In the genomic region with DNA sequence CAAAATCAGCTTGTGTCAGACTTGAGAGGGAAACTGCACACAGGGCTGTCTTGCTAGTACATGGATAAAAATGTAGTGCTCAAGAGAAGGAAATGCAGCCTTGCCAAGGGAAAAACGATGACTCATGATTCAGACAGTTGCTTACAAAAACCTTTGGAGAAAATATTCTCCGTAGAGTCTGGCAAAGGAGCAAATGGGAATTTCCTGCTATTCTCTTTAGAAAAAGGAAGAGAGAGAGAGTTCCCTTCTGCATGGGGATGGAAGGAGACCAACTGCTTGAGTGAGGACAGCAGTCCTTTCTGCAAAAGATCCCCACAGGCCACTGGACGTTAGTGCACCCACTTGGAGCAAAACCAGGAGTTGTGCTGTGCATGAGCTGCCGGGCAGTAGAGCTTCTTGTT, we compare ENCODE assay signal across 9 cellular contexts. TPM values are rescaled to one million over a fixed set of nuclear protein-coding genes. Genes with fewer than 3 reads are reported as not detected.
DNase-seq lines count a peak whose midpoint lies in the region; ATAC-seq and TF ChIP-seq lines count a peak whose summit lies in the region.
"Had no signal": no experiment of that assay in that cellular context is flagged by ENCODE, and none has a peak within 500 bp of the region (broad histone marks: within the 10 kb centered on the region; RNA-seq: fewer than 3 reads in every experiment).

No MANE protein-coding gene starts in this region.

- no peak overlapping the region for H3K27ac Mint-ChIP-seq in activated T-helper 1 cell treated with anti-CD3 and anti-CD28 coated beads, Interleukin-12 subunit alpha, Interleukin-12 subunit beta, Interleukin-2, Interleukin-4 antibody, amounts not matched to agents 30 ng/mL and 10 ng/mL and 1 ng/mL, durations not matched to agents 14 hours and 24 hours and 36 hours
- H3K27ac Mint-ChIP-seq: activated T-helper 2 cell treated with anti-CD3 and anti-CD28 coated beads, Interferon-gamma antibody, Interleukin-2, Interleukin-4, amounts not matched to agents 10 μg/mL and 5 μg/mL and 100 μg/mL, durations not matched to agents 14 hours and 24 hours and 36 hours had no signal

- no peak overlapping the region for H2AFZ ChIP-seq in trophoblast cell (ENCODE audit: insufficient read depth, low read length, poor library complexity)

- no peak overlapping the region for H4K12ac ChIP-seq in trophoblast cell (ENCODE audit: low read depth, low read length)

- 0 out of 2 replicates have a peak, but pooled peaks have one; percentile 13 for TF ChIP-seq CTCF in RWPE1 (conservative IDR thresholded peaks at IDR 0.05; ENCODE audit: low read depth)
- TF ChIP-seq CTCF in foreskin keratinocyte (conservative IDR thresholded peaks at IDR 0.05): no peak

- H3K9me3 Mint-ChIP-seq in activated T-helper 1 cell treated with anti-CD3 and anti-CD28 coated beads, Interleukin-12 subunit alpha, Interleukin-12 subunit beta, Interleukin-2, Interleukin-4 antibody, amounts not matched to agents 30 ng/mL and 10 ng/mL and 1 ng/mL, durations not matched to agents 14 hours and 24 hours and 36 hours: no peaks in the 10 kb centered on the region
- H3K9me3 Mint-ChIP-seq: activated T-helper 2 cell treated with anti-CD3 and anti-CD28 coated beads, Interferon-gamma antibody, Interleukin-2, Interleukin-4, amounts not matched to agents 10 μg/mL and 5 μg/mL and 100 μg/mL, durations not matched to agents 14 hours and 24 hours and 36 hours had no signal

- no peak overlapping the region for H2BK12ac ChIP-seq in trophoblast cell (ENCODE audit: low read length)

- POLR2A ChIA-PET in RWPE1 (lab: Yijun Ruan, JAX; ENCODE audit: low non-redundant PET): no interaction called here

- no peak overlapping the region for H2AK5ac ChIP-seq in trophoblast cell (ENCODE audit: low read length)

- no peaks in the 10 kb centered on the region for H3K36me3 ChIP-seq in trophoblast cell (ENCODE audit: control insufficient read depth in 1 of 2, insufficient read depth in 2 of 2, low read length in 2 of 2)

- intact Hi-C loops in activated T-helper 1 cell treated with anti-CD3 and anti-CD28 coated beads, Interleukin-12 subunit alpha, Interleukin-12 subunit beta, Interleukin-2, Interleukin-4 antibody, amounts not matched to agents 30 ng/mL and 10 ng/mL and 1 ng/mL, durations not matched to agents 14 hours and 24 hours and 36 hours (cut with micrococcal nuclease): no loop called here

- H3K79me1 ChIP-seq in trophoblast cell (ENCODE audit: low read length): peaks cover 3% of the 10 kb centered on the region

- H3K4me2 ChIP-seq in trophoblast cell (ENCODE audit: low read length): no peak overlapping the region

- ATAC-seq in foreskin keratinocyte (peak; percentile 96), GM21528 (IDR thresholded peaks at IDR 0.05; ENCODE audit: low FRiP score, unreplicated experiment) (no peak)

- H4K8ac ChIP-seq in trophoblast cell (ENCODE audit: low read depth, low read length): no peak overlapping the region

- H3K27ac ChIP-seq in RWPE1: peak overlapping the region; percentile 50; the same call in 1 of the 2 replicates
- H3K27ac ChIP-seq in foreskin keratinocyte: no peak overlapping the region
- peak overlapping the region; percentile 53 for H3K27ac ChIP-seq in trophoblast cell (ENCODE audit: low read depth, low read length)

- H2BK120ac ChIP-seq in trophoblast cell (ENCODE audit: insufficient read depth, low read length, poor library complexity): no peak overlapping the region

- no CpG with 5 or more reads among the region's 4 CpGs for WGBS in trophoblast cell (ENCODE audit: extremely low coverage, insufficient coverage, insufficient read length)

- H3K9me3 ChIP-seq in trophoblast cell (ENCODE audit: insufficient read depth, low read depth, low read length): no peaks in the 10 kb centered on the region

- H3K9ac ChIP-seq in trophoblast cell (ENCODE audit: low read length): no peak overlapping the region

- H3K4me3 ChIP-seq in trophoblast cell (ENCODE audit: low read depth, low read length): no peak overlapping the region

- no peak overlapping the region for H3K23ac ChIP-seq in trophoblast cell (ENCODE audit: low read length)

- H3K4me1 ChIP-seq in foreskin keratinocyte: peaks cover 4% of the 10 kb centered on the region
- H3K4me1 ChIP-seq in trophoblast cell (ENCODE audit: control insufficient read depth in 1 of 2, insufficient read depth in 2 of 2, low read length in 2 of 2): peaks cover 2 to 4% of the 10 kb centered on the region in 2 experiments

- H3K18ac ChIP-seq in trophoblast cell (ENCODE audit: low read length): no peak overlapping the region

- no peak overlapping the region for H3K4ac ChIP-seq in trophoblast cell (ENCODE audit: low read depth, low read length)

- no peaks in the 10 kb centered on the region for H3K4me1 Mint-ChIP-seq in activated T-helper 1 cell treated with anti-CD3 and anti-CD28 coated beads, Interleukin-12 subunit alpha, Interleukin-12 subunit beta, Interleukin-2, Interleukin-4 antibody, amounts not matched to agents 30 ng/mL and 10 ng/mL and 1 ng/mL, durations not matched to agents 14 hours and 24 hours and 36 hours (ENCODE audit: low read depth)

- H3K14ac ChIP-seq in trophoblast cell (ENCODE audit: low read length): no peak overlapping the region

- no peak overlapping the region for H4K91ac ChIP-seq in trophoblast cell (ENCODE audit: low read depth, low read length)

- H3K4me3 Mint-ChIP-seq in activated T-helper 1 cell treated with anti-CD3 and anti-CD28 coated beads, Interleukin-12 subunit alpha, Interleukin-12 subunit beta, Interleukin-2, Interleukin-4 antibody, amounts not matched to agents 30 ng/mL and 10 ng/mL and 1 ng/mL, durations not matched to agents 14 hours and 24 hours and 36 hours: no peak overlapping the region

- DNase-seq in EL (peak; percentile 94), RWPE1 (ENCODE audit: low spot score) (peak; percentile 74), foreskin keratinocyte (peak; percentile 79 to 90), trophoblast cell (peak; percentile 62 to 86), NCI-H748 treated with DMSO at 0.1 percent for 48 hours (lab: John Stamatoyannopoulos, UW) (no peak), SW480 (ENCODE audit: low spot score) (no peak)
- DNase-seq in activated T-helper 1 cell treated with anti-CD3 and anti-CD28 coated beads, Interleukin-12 subunit alpha, Interleukin-12 subunit beta, Interleukin-2, Interleukin-4 antibody, amounts not matched to agents 30 ng/mL and 10 ng/mL and 1 ng/mL, durations not matched to agents 14 hours and 24 hours and 36 hours (ENCODE audit: low spot score): no peak

- peaks cover 8% of the 10 kb centered on the region for H3K27me3 Mint-ChIP-seq in activated T-helper 1 cell treated with anti-CD3 and anti-CD28 coated beads, Interleukin-12 subunit alpha, Interleukin-12 subunit beta, Interleukin-2, Interleukin-4 antibody, amounts not matched to agents 30 ng/mL and 10 ng/mL and 1 ng/mL, durations not matched to agents 14 hours and 24 hours and 36 hours (ENCODE audit: insufficient read depth)

- no peak overlapping the region for H2BK5ac ChIP-seq in trophoblast cell (ENCODE audit: low read depth, low read length, poor library complexity)

- CTCF ChIA-PET in RWPE1 (lab: Yijun Ruan, JAX): no interaction called here

- no peaks in the 10 kb centered on the region for H3K79me2 ChIP-seq in trophoblast cell (ENCODE audit: control insufficient read depth, insufficient read depth, low read length, poor library complexity)

- H3K36me3 Mint-ChIP-seq in activated T-helper 1 cell treated with anti-CD3 and anti-CD28 coated beads, Interleukin-12 subunit alpha, Interleukin-12 subunit beta, Interleukin-2, Interleukin-4 antibody, amounts not matched to agents 30 ng/mL and 10 ng/mL and 1 ng/mL, durations not matched to agents 14 hours and 24 hours and 36 hours (ENCODE audit: low read depth): no peaks in the 10 kb centered on the region

- H3K27me3 ChIP-seq in foreskin keratinocyte: no peaks in the 10 kb centered on the region
- H3K27me3 ChIP-seq in trophoblast cell (ENCODE audit: insufficient read depth, low read length): no peaks in the 10 kb centered on the region

RNA-seq across cellular contexts. Expression of a gene that starts 7.6 kb away (rescaled TPM):
- total RNA-seq in foreskin keratinocyte: not detected in 2 replicates
- polyA plus RNA-seq in foreskin keratinocyte: not detected in 2 replicates
- polyA plus RNA-seq in trophoblast cell (2013): not detected in 2 replicates
- total RNA-seq in activated T-helper 1 cell treated with anti-CD3 and anti-CD28 coated beads, Interleukin-12 subunit alpha, Interleukin-12 subunit beta, Interleukin-2, Interleukin-4 antibody, amounts not matched to agents 30 ng/mL and 10 ng/mL and 1 ng/mL, durations not matched to agents 14 hours and 24 hours and 36 hours: 0.23 TPM in 1 of 2 replicates, not detected in the other
- total RNA-seq: activated T-helper 2 cell treated with anti-CD3 and anti-CD28 coated beads, Interferon-gamma antibody, Interleukin-2, Interleukin-4, amounts not matched to agents 10 μg/mL and 5 μg/mL and 100 μg/mL, durations not matched to agents 14 hours and 24 hours and 36 hours had no signal

RNA-seq across cellular contexts. Expression of a gene that starts 38.7 kb away (rescaled TPM):
- total RNA-seq in foreskin keratinocyte: 5.4 and 7.9 TPM in 2 replicates
- polyA plus RNA-seq in foreskin keratinocyte: 2.7 and 3.6 TPM in 2 replicates
- polyA plus RNA-seq in trophoblast cell (2013): 2.1 and 2.2 TPM in 2 replicates
- total RNA-seq in activated T-helper 1 cell treated with anti-CD3 and anti-CD28 coated beads, Interleukin-12 subunit alpha, Interleukin-12 subunit beta, Interleukin-2, Interleukin-4 antibody, amounts not matched to agents 30 ng/mL and 10 ng/mL and 1 ng/mL, durations not matched to agents 14 hours and 24 hours and 36 hours: 2.7 and 3.0 TPM in 2 replicates

Comparison
In these comparisons a context has a peak if more than half of its experiments do, and no peak if none do; other contexts are left out.
1. DNase-seq: peak in EL (single experiment), RWPE1 (single experiment), foreskin keratinocyte (2 of 2) and trophoblast cell (2 of 2); none in NCI-H748 treated with DMSO at 0.1 percent for 48 hours (single experiment), activated T-helper 1 cell treated with anti-CD3 and anti-CD28 coated beads, Interleukin-12 subunit alpha, Interleukin-12 subunit beta, Interleukin-2, Interleukin-4 antibody, amounts not matched to agents 30 ng/mL and 10 ng/mL and 1 ng/mL, durations not matched to agents 14 hours and 24 hours and 36 hours (single experiment) and SW480 (single experiment).